In genomic region chr10:110660289-110660688, GRCh38 we compare ENCODE assay signal across 1 cellular context. TPM values are rescaled to one million over a fixed set of nuclear protein-coding genes. Genes with fewer than 3 reads are reported as not detected.
"Had no signal": no experiment of that assay in that cellular context is flagged by ENCODE, and none has a peak within 500 bp of the region (broad histone marks: within the 10 kb centered on the region; RNA-seq: fewer than 3 reads in every experiment).

No MANE protein-coding gene starts in this region.

RNA-seq across cellular contexts. Expression of gene RBM20, which starts 16.2 kb away (rescaled TPM):
- total RNA-seq: bronchial epithelial cell had no signal
